28 cellular contexts compared by ENCODE assay signal in the genomic region with DNA sequence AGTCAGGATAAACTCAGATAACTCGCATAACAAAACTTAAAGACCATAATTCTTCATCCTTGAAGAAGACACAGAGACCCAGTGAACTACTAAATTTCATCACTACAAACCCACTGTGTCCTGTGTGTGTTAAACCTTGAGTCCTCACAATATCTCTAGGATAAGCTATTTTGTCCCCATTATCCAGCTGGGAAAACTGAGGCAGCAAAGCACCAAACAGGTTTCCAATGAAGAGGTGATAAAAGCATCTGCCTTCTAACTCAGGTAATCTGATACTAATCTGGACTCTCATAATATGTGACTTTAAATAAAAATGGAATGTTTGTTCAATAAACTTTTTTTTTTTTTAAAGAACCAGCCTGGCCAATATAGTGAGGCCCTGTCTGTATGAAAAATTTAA.
"Had no signal": no experiment of that assay in that cellular context is flagged by ENCODE, and none has a peak within 500 bp of the region (broad histone marks: within the 10 kb centered on the region; RNA-seq: fewer than 3 reads in every experiment).

No MANE protein-coding gene starts in this region.

- H3K4me1 ChIP-seq: stomach, suprapubic skin, testis, thyroid gland, tibial artery, tibial nerve, transverse colon, upper lobe of left lung, upper lobe of right lung, uterus, vagina had no signal

- H3K27me3 Mint-ChIP-seq: stimulated activated memory B cell treated with anti-CD40 and anti-IgM and Interleukin-4, amounts not matched to agents 10 μg/mL and 1 μg/mL and 100 μg/mL, for 72 hours had no signal

- H3K4me3 Mint-ChIP-seq: stimulated activated effector memory CD8-positive, alpha-beta T cell treated with anti-CD3 and anti-CD28 coated beads, Interleukin-12 subunit alpha, Interleukin-12 subunit beta, amount 100 ng/mL, for 72 hours; stimulated activated memory B cell treated with anti-CD40 and anti-IgM and Interleukin-4, amounts not matched to agents 10 μg/mL and 1 μg/mL and 100 μg/mL, for 72 hours; stimulated activated naive B cell treated with anti-CD40 and anti-IgM and Interleukin-4, amounts not matched to agents 10 μg/mL and 1 μg/mL and 100 μg/mL, for 72 hours; stimulated activated naive CD8-positive, alpha-beta T cell treated with anti-CD3 and anti-CD28 coated beads, Interleukin-15, amount 100 ng/mL, for 72 hours; stimulated activated naive CD8-positive, alpha-beta T cell treated with anti-CD3 and anti-CD28 coated beads, Interleukin-15, Interleukin-2, amounts not matched to agents 100 ng/mL and 50 ng/mL, for 24 hours; type B pancreatic cell had no signal

- FAIRE-seq: urothelium cell line had no signal

- H3K9me3 ChIP-seq: testis, thyroid gland, tibial artery, transverse colon, uterus, vagina had no signal

- H3K36me3 Mint-ChIP-seq: stimulated activated effector memory CD8-positive, alpha-beta T cell treated with anti-CD3 and anti-CD28 coated beads, Interleukin-12 subunit alpha, Interleukin-12 subunit beta, amount 100 ng/mL, for 72 hours had no signal

- H3K4me3 ChIP-seq: stomach, suprapubic skin, testis, thoracic aorta, thyroid gland, tibial artery, tibial nerve, transverse colon, upper lobe of left lung, upper lobe of right lung, uterus, vagina had no signal

- ATAC-seq: stimulated activated memory B cell treated with anti-CD40 and anti-IgM and Interleukin-4, amounts not matched to agents 10 μg/mL and 1 μg/mL and 100 μg/mL, for 72 hours; stimulated activated naive CD8-positive, alpha-beta T cell treated with anti-CD3 and anti-CD28 coated beads, Interleukin-15, amount 100 ng/mL, for 72 hours; stimulated activated naive CD8-positive, alpha-beta T cell treated with anti-CD3 and anti-CD28 coated beads, Interleukin-15, Interleukin-2, amounts not matched to agents 100 U/mL and 50 U/mL, for 24 hours; upper lobe of right lung had no signal

- H3K27ac ChIP-seq: stomach, suprapubic skin, testis, thoracic aorta, thyroid gland, tibial artery, tibial nerve, transverse colon, upper lobe of left lung, upper lobe of right lung, uterus, vagina had no signal

- H3K27ac Mint-ChIP-seq: stimulated activated effector memory CD8-positive, alpha-beta T cell treated with anti-CD3 and anti-CD28 coated beads, Interleukin-12 subunit alpha, Interleukin-12 subunit beta, amount 100 ng/mL, for 72 hours; stimulated activated memory B cell treated with anti-CD40 and anti-IgM and Interleukin-4, amounts not matched to agents 10 μg/mL and 1 μg/mL and 100 μg/mL, for 72 hours; stimulated activated naive B cell treated with anti-CD40 and anti-IgM and Interleukin-4, amounts not matched to agents 10 μg/mL and 1 μg/mL and 100 μg/mL, for 72 hours; stimulated activated naive CD8-positive, alpha-beta T cell treated with anti-CD3 and anti-CD28 coated beads, Interleukin-15, amount 100 ng/mL, for 72 hours; stimulated activated naive CD8-positive, alpha-beta T cell treated with anti-CD3 and anti-CD28 coated beads, Interleukin-15, Interleukin-2, amounts not matched to agents 100 ng/mL and 50 ng/mL, for 24 hours; type B pancreatic cell had no signal

- H3K4me1 Mint-ChIP-seq: stimulated activated effector memory CD8-positive, alpha-beta T cell treated with anti-CD3 and anti-CD28 coated beads, Interleukin-12 subunit alpha, Interleukin-12 subunit beta, amount 100 ng/mL, for 72 hours; stimulated activated memory B cell treated with anti-CD40 and anti-IgM and Interleukin-4, amounts not matched to agents 10 μg/mL and 1 μg/mL and 100 μg/mL, for 72 hours; stimulated activated naive B cell treated with anti-CD40 and anti-IgM and Interleukin-4, amounts not matched to agents 10 μg/mL and 1 μg/mL and 100 μg/mL, for 72 hours; stimulated activated naive CD8-positive, alpha-beta T cell treated with anti-CD3 and anti-CD28 coated beads, Interleukin-15, amount 100 ng/mL, for 72 hours had no signal

- H3K27me3 ChIP-seq: stomach, suprapubic skin, testis, thyroid gland, tibial artery, tibial nerve, transverse colon, upper lobe of left lung, upper lobe of right lung, uterus, vagina had no signal

- H3K36me3 ChIP-seq: suprapubic skin, thoracic aorta, thyroid gland, transverse colon, upper lobe of left lung, upper lobe of right lung, uterus, vagina had no signal

- DNase-seq: stimulated activated CD4-positive, alpha-beta T cell treated with anti-CD3 and anti-CD28 coated beads, Interleukin-2, amount 100 ng/mL, for 48 hours; stimulated activated CD4-positive, alpha-beta T cell treated with anti-CD3 and anti-CD28 coated beads, Interleukin-4, amount 100 ng/mL, for 1 hour; stimulated activated CD4-positive, alpha-beta T cell treated with anti-CD3 and anti-CD28 coated beads, Interleukin-4, amount 100 ng/mL, for 24 hours; stimulated activated CD4-positive, alpha-beta T cell treated with anti-CD3 and anti-CD28 coated beads, Interleukin-4, amount 100 ng/mL, for 4 hours; stimulated activated CD8-positive, alpha-beta memory T cell treated with anti-CD3 and anti-CD28 coated beads, Interleukin-4, amount 100 ng/mL, for 48 hours; stimulated activated naive B cell treated with anti-CD40 and anti-IgM and Interleukin-4, amounts not matched to agents 10 μg/mL and 1 μg/mL and 100 μg/mL, for 72 hours; stimulated activated naive CD4-positive, alpha-beta T cell; stimulated activated naive CD4-positive, alpha-beta T cell treated with Interleukin-2 at 50 U/mL for 16 hours; stimulated activated naive CD8-positive, alpha-beta T cell treated with anti-CD3 and anti-CD28 coated beads, Interleukin-15, amount 100 ng/mL, for 72 hours; stimulated activated naive CD8-positive, alpha-beta T cell treated with anti-CD3 and anti-CD28 coated beads, Interleukin-15, Interleukin-2, amounts not matched to agents 100 U/mL and 50 U/mL, for 24 hours; stomach; testis; thyroid gland; tibial artery; transverse colon; trophoblast cell; upper lobe of left lung; upper lobe of right lung; uterus had no signal
